15 cellular contexts compared by ENCODE assay signal in genomic region chr12:113900711-113901110, GRCh38.
DNase-seq lines count a peak whose midpoint lies in the region; ATAC-seq, FAIRE-seq and TF ChIP-seq lines count a peak whose summit lies in the region.
"Had no signal": no experiment of that assay in that cellular context is flagged by ENCODE, and none has a peak within 500 bp of the region (broad histone marks: within the 10 kb centered on the region; RNA-seq: fewer than 3 reads in every experiment).

No MANE protein-coding gene starts in this region.

- H3K4me1 ChIP-seq in BLaER1 treated with 17β-estradiol and CSF1 and Interleukin-3, amounts not matched to agents 10 nM and 100 nM, result peaks cover 18 to 87% (median 58%) of the 10 kb centered on the region in 10 experiments
- peaks cover 5% of the 10 kb centered on the region for H3K4me1 ChIP-seq in GM23338 (ENCODE audit: insufficient read depth)

- no peak for TF ChIP-seq CTCF in GM23338 (conservative IDR thresholded peaks at IDR 0.05; ENCODE audit: low read depth in 2 of 2)
- no peak for TF ChIP-seq CTCF in nephron (IDR thresholded peaks at IDR 0.05; ENCODE audit: unreplicated experiment in 3 of 3)

- H3K9me3 Mint-ChIP-seq in GM23338 (no peaks in the 10 kb centered on the region), nephron (no peaks in the 10 kb centered on the region)
- no peaks in the 10 kb centered on the region for H3K9me3 Mint-ChIP-seq in activated CD8-positive, alpha-beta memory T cell treated with anti-CD3 and anti-CD28 coated beads, Interleukin-2, amount 10 ng/mL, durations not matched to agents 7 days and 5 days (ENCODE audit: low read depth)
- H3K9me3 Mint-ChIP-seq: CD4-positive, alpha-beta memory T cell had no signal

- CTCF ChIA-PET in activated CD8-positive, alpha-beta memory T cell treated with anti-CD3 and anti-CD28 coated beads, Interleukin-2, amount 10 ng/mL, durations not matched to agents 7 days and 5 days (lab: Charles Lee), result no interaction called here

- peaks cover 17% of the 10 kb centered on the region; the same call in 2 of the 3 replicates for H3K4me1 Mint-ChIP-seq in GM23338
- peaks cover 17% of the 10 kb centered on the region for H3K4me1 Mint-ChIP-seq in nephron
- H3K4me1 Mint-ChIP-seq in activated CD8-positive, alpha-beta memory T cell treated with anti-CD3 and anti-CD28 coated beads, Interleukin-2, amount 10 ng/mL, durations not matched to agents 7 days and 5 days, result no peaks in the 10 kb centered on the region

- peaks cover 0 to 16% (median 0%) of the 10 kb centered on the region in 11 experiments; a peak in 3 of 22 replicates for H4K20me1 ChIP-seq in BLaER1 treated with 17β-estradiol and CSF1 and Interleukin-3, amounts not matched to agents 10 nM and 100 nM
- no peaks in the 10 kb centered on the region for H4K20me1 ChIP-seq in GM23338 (replicated peaks; ENCODE audit: insufficient read depth)

- H3K4me3 Mint-ChIP-seq in GM23338 (no peak overlapping the region), nephron (no peak overlapping the region)
- no peak overlapping the region for H3K4me3 Mint-ChIP-seq in activated CD8-positive, alpha-beta memory T cell treated with anti-CD3 and anti-CD28 coated beads, Interleukin-2, amount 10 ng/mL, durations not matched to agents 7 days and 5 days
- H3K4me3 Mint-ChIP-seq: CD4-positive, alpha-beta memory T cell had no signal

- H3K27ac Mint-ChIP-seq in GM23338, result no peak overlapping the region
- peak overlapping the region in 2 of 3 experiments; percentile 90 to 99 for H3K27ac Mint-ChIP-seq in nephron
- no peak overlapping the region for H3K27ac Mint-ChIP-seq in activated CD8-positive, alpha-beta memory T cell treated with anti-CD3 and anti-CD28 coated beads, Interleukin-2, amount 10 ng/mL, durations not matched to agents 7 days and 5 days
- H3K27ac Mint-ChIP-seq: CD4-positive, alpha-beta memory T cell had no signal

- no peak for FAIRE-seq in frontal cortex (lab: Jason Lieb, UNC)

- H3F3A ChIP-seq in GM23338 (replicated peaks; ENCODE audit: low read depth), result no peaks in the 10 kb centered on the region

- H3K36me3 ChIP-seq in BLaER1 treated with 17β-estradiol and CSF1 and Interleukin-3, amounts not matched to agents 10 nM and 100 nM, result peaks cover 33 to 58% (median 47%) of the 10 kb centered on the region in 11 experiments
- H3K36me3 ChIP-seq in GM23338 (ENCODE audit: insufficient read depth), result peaks cover 3% of the 10 kb centered on the region; the same call in 1 of the 2 replicates

- no peaks in the 10 kb centered on the region for H3K9me2 ChIP-seq in GM23338 (ENCODE audit: insufficient read depth)
- H3K9me2 ChIP-seq: SK-N-SH had no signal

- H3K79me2 ChIP-seq in GM23338 (replicated peaks; ENCODE audit: insufficient read depth), result no peaks in the 10 kb centered on the region

- peaks cover 7% of the 10 kb centered on the region for H3K36me3 Mint-ChIP-seq in GM23338 (ENCODE audit: low read depth)
- peaks cover 27% of the 10 kb centered on the region for H3K36me3 Mint-ChIP-seq in nephron (ENCODE audit: low read depth)
- H3K36me3 Mint-ChIP-seq in activated CD8-positive, alpha-beta memory T cell treated with anti-CD3 and anti-CD28 coated beads, Interleukin-2, amount 10 ng/mL, durations not matched to agents 7 days and 5 days, result peaks cover 3% of the 10 kb centered on the region

- H3K27me3 ChIP-seq in BLaER1 treated with 17β-estradiol and CSF1 and Interleukin-3, amounts not matched to agents 10 nM and 100 nM, result no peaks in the 10 kb centered on the region
- no peaks in the 10 kb centered on the region for H3K27me3 ChIP-seq in GM23338 (ENCODE audit: insufficient read depth)

- H3K27ac ChIP-seq in BLaER1 treated with 17β-estradiol and CSF1 and Interleukin-3, amounts not matched to agents 10 nM and 100 nM, result peak overlapping the region in 9 of 11 experiments; percentile 39 to 97 (median 87); a peak in 17 of 22 replicates
- peak overlapping the region; percentile 72; the same call in 1 of the 2 replicates for H3K27ac ChIP-seq in GM23338 (ENCODE audit: low read depth)

- DNase-seq in GM23338 (ENCODE audit: low spot score) (no peak), cerebellar cortex (ENCODE audit: low spot score) (peak; percentile 44), frontal cortex (ENCODE audit: low spot score in 2 of 2) (no peak), DMS 273 (lab: John Stamatoyannopoulos, UW; ENCODE audit: unreplicated experiment) (no peak)
- DNase-seq in activated CD8-positive, alpha-beta memory T cell treated with anti-CD3 and anti-CD28 coated beads, Interleukin-2, amount 10 ng/mL, durations not matched to agents 7 days and 5 days, result no peak
- DNase-seq: AML-193; Calu3; CD4-positive, alpha-beta memory T cell; Karpas-422; NCI-H446; PC-3; SK-N-SH had no signal

- 0 out of 20 replicates have a peak overlapping the region, but pooled peaks of 1 of the 10 experiments have one; percentile 10 for H3K4me3 ChIP-seq in BLaER1 treated with 17β-estradiol and CSF1 and Interleukin-3, amounts not matched to agents 10 nM and 100 nM
- H3K4me3 ChIP-seq in GM23338, result no peak overlapping the region
- H3K4me3 ChIP-seq: HAP-1 had no signal

- no peak overlapping the region for H2AFZ ChIP-seq in GM23338

- peaks cover 2% of the 10 kb centered on the region for H3K27me3 Mint-ChIP-seq in GM23338 (ENCODE audit: insufficient read depth, low read depth, poor library complexity)
- peaks cover 11% of the 10 kb centered on the region for H3K27me3 Mint-ChIP-seq in nephron (ENCODE audit: low read depth)
- no peaks in the 10 kb centered on the region for H3K27me3 Mint-ChIP-seq in activated CD8-positive, alpha-beta memory T cell treated with anti-CD3 and anti-CD28 coated beads, Interleukin-2, amount 10 ng/mL, durations not matched to agents 7 days and 5 days
- H3K27me3 Mint-ChIP-seq: CD4-positive, alpha-beta memory T cell had no signal

- peaks cover 0 to 20% (median 0%) of the 10 kb centered on the region in 11 experiments; a peak in 1 of 22 replicates for H3K9me3 ChIP-seq in BLaER1 treated with 17β-estradiol and CSF1 and Interleukin-3, amounts not matched to agents 10 nM and 100 nM (replicated peaks in 1 of 11)
- H3K9me3 ChIP-seq: HAP-1, SK-N-SH had no signal

- ATAC-seq in GM23338, result no peak
- ATAC-seq in activated CD8-positive, alpha-beta memory T cell treated with anti-CD3 and anti-CD28 coated beads, Interleukin-2, amount 10 ng/mL, durations not matched to agents 7 days and 5 days, result no peak
- ATAC-seq: PC-3 had no signal

- peak overlapping the region; percentile 73 to 94 (median 82) for H3K4me2 ChIP-seq in BLaER1 treated with 17β-estradiol and CSF1 and Interleukin-3, amounts not matched to agents 10 nM and 100 nM
- H3K4me2 ChIP-seq in GM23338, result no peak overlapping the region
- H3K4me2 ChIP-seq: SK-N-SH had no signal

- peak overlapping the region in 7 of 11 experiments; percentile 65 to 87 (median 83); a peak in 16 of 22 replicates for H3K9ac ChIP-seq in BLaER1 treated with 17β-estradiol and CSF1 and Interleukin-3, amounts not matched to agents 10 nM and 100 nM
- H3K9ac ChIP-seq: SK-N-SH had no signal

TF ChIP-seq in GM23338, 12 proteins besides CTCF, POLR2A, EP300 and RAD21:
- TF ChIP-seq, protein P1, sequence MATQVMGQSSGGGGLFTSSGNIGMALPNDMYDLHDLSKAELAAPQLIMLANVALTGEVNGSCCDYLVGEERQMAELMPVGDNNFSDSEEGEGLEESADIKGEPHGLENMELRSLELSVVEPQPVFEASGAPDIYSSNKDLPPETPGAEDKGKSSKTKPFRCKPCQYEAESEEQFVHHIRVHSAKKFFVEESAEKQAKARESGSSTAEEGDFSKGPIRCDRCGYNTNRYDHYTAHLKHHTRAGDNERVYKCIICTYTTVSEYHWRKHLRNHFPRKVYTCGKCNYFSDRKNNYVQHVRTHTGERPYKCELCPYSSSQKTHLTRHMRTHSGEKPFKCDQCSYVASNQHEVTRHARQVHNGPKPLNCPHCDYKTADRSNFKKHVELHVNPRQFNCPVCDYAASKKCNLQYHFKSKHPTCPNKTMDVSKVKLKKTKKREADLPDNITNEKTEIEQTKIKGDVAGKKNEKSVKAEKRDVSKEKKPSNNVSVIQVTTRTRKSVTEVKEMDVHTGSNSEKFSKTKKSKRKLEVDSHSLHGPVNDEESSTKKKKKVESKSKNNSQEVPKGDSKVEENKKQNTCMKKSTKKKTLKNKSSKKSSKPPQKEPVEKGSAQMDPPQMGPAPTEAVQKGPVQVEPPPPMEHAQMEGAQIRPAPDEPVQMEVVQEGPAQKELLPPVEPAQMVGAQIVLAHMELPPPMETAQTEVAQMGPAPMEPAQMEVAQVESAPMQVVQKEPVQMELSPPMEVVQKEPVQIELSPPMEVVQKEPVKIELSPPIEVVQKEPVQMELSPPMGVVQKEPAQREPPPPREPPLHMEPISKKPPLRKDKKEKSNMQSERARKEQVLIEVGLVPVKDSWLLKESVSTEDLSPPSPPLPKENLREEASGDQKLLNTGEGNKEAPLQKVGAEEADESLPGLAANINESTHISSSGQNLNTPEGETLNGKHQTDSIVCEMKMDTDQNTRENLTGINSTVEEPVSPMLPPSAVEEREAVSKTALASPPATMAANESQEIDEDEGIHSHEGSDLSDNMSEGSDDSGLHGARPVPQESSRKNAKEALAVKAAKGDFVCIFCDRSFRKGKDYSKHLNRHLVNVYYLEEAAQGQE (IDR thresholded peaks at IDR 0.05; ENCODE audit: unreplicated experiment), result no peak
- TF ChIP-seq EZH2phosphoT487 (IDR thresholded peaks at IDR 0.05; ENCODE audit: unreplicated experiment) (no peak), NANOG (IDR thresholded peaks at IDR 0.05; ENCODE audit: borderline replicate concordance) (no peak), CREB1 (CRISPR knock-in tag; IDR thresholded peaks at IDR 0.05; ENCODE audit: low read depth) (no peak), JUNB (IDR thresholded peaks at IDR 0.05; ENCODE audit: unreplicated experiment) (no peak), POLR2AphosphoS5 (IDR thresholded peaks at IDR 0.05; ENCODE audit: low read depth) (no peak), STAT1 (IDR thresholded peaks at IDR 0.05; ENCODE audit: unreplicated experiment) (no peak)
- TF ChIP-seq, protein P2, sequence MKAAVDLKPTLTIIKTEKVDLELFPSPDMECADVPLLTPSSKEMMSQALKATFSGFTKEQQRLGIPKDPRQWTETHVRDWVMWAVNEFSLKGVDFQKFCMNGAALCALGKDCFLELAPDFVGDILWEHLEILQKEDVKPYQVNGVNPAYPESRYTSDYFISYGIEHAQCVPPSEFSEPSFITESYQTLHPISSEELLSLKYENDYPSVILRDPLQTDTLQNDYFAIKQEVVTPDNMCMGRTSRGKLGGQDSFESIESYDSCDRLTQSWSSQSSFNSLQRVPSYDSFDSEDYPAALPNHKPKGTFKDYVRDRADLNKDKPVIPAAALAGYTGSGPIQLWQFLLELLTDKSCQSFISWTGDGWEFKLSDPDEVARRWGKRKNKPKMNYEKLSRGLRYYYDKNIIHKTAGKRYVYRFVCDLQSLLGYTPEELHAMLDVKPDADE (IDR thresholded peaks at IDR 0.05), result no peak

Comparison
In these comparisons a context has a peak if more than half of its experiments do, and no peak if none do; other contexts are left out.
1. H3K27ac Mint-ChIP-seq: peak in nephron (2 of 3); none in GM23338 (single experiment) and activated CD8-positive, alpha-beta memory T cell treated with anti-CD3 and anti-CD28 coated beads, Interleukin-2, amount 10 ng/mL, durations not matched to agents 7 days and 5 days (single experiment).